9 cellular contexts compared by ENCODE assay signal in genomic region chr19:10339380-10339960, GRCh38. TPM values are rescaled to one million over a fixed set of nuclear protein-coding genes. Genes with fewer than 3 reads are reported as not detected.
DNase-seq lines count a peak whose midpoint lies in the region; ATAC-seq, FAIRE-seq and TF ChIP-seq lines count a peak whose summit lies in the region.
"Had no signal": no experiment of that assay in that cellular context is flagged by ENCODE, and none has a peak within 500 bp of the region (broad histone marks: within the 10 kb centered on the region; RNA-seq: fewer than 3 reads in every experiment).

TSS of gene ICAM3 (minus strand) at chr19:10339624. CDS start at chr19:10339614, 10 bp downstream.

- CTCF ChIA-PET in CD8-positive, alpha-beta memory T cell (lab: Charles Lee): interaction anchor here (0.6 kb wide), 1 partner anchor 126 kb away, joined by 3 read pairs; no protein-coding TSS in a partner anchor

- no peaks in the 10 kb centered on the region for H3K27me3 Mint-ChIP-seq in CD8-positive, alpha-beta memory T cell
- H3K27me3 Mint-ChIP-seq in HFFc6 (ENCODE audit: insufficient read depth) (peaks cover 9% of the 10 kb centered on the region), astrocyte (ENCODE audit: low read depth, unreplicated experiment) (peaks cover 11% of the 10 kb centered on the region)

- ATAC-seq in GM18517 (IDR thresholded peaks at IDR 0.05; ENCODE audit: unreplicated experiment): no peak

- H3K9ac ChIP-seq in astrocyte (ENCODE audit: low read length): no peak within 1 kb of the TSS

- H3K36me3 ChIP-seq in CD8-positive, alpha-beta memory T cell (ENCODE audit: insufficient read depth, low read length): peaks cover 2% of the 10 kb centered on the region
- H3K36me3 ChIP-seq in astrocyte (ENCODE audit: insufficient read depth, low read length): no peaks in the 10 kb centered on the region

- no peak for TF ChIP-seq CTCF in HFFc6 (IDR thresholded peaks at IDR 0.05)
- TF ChIP-seq CTCF in astrocyte (IDR thresholded peaks at IDR 0.05; ENCODE audit: insufficient read depth, low read depth, low read length): no peak

- peaks cover 27% of the 10 kb centered on the region for H3K4me1 ChIP-seq in CD8-positive, alpha-beta memory T cell (ENCODE audit: insufficient read depth, low read length)
- H3K4me1 ChIP-seq in astrocyte (ENCODE audit: insufficient read depth, low read length): peaks cover 2% of the 10 kb centered on the region

- H3K79me2 ChIP-seq in astrocyte (ENCODE audit: insufficient read depth, low read length): no peaks in the 10 kb centered on the region

- no peaks in the 10 kb centered on the region for H3K9me3 ChIP-seq in CD8-positive, alpha-beta memory T cell (ENCODE audit: low read length)
- no peaks in the 10 kb centered on the region for H3K9me3 ChIP-seq in astrocyte (ENCODE audit: insufficient read depth, low read depth, low read length)

- peak within 1 kb of the TSS; percentile 53 for H3K27ac ChIP-seq in CD8-positive, alpha-beta memory T cell (ENCODE audit: low read depth, low read length)
- no peak within 1 kb of the TSS for H3K27ac ChIP-seq in astrocyte (ENCODE audit: low read depth, low read length)

- H3K27me3 ChIP-seq in CD8-positive, alpha-beta memory T cell (ENCODE audit: insufficient read depth, low read length, poor library complexity, severe bottlenecking): no peaks in the 10 kb centered on the region
- no peaks in the 10 kb centered on the region for H3K27me3 ChIP-seq in astrocyte (ENCODE audit: insufficient read depth, low read length)

- POLR2A ChIA-PET in CD8-positive, alpha-beta memory T cell (lab: Charles Lee): no interaction called here

- peak within 1 kb of the TSS; percentile 82 for H3K4me3 ChIP-seq in CD8-positive, alpha-beta memory T cell (ENCODE audit: low read length)
- H3K4me3 ChIP-seq in astrocyte (ENCODE audit: insufficient read depth, low read depth, low read length): no peak within 1 kb of the TSS

- no peaks in the 10 kb centered on the region for H4K20me1 ChIP-seq in astrocyte (ENCODE audit: insufficient read depth, low read length)

- H3K4me3 Mint-ChIP-seq in CD8-positive, alpha-beta memory T cell: peak within 1 kb of the TSS; percentile 90 to 98 (median 97)
- H3K4me3 Mint-ChIP-seq in HFFc6 (no peak within 1 kb of the TSS), astrocyte (ENCODE audit: unreplicated experiment) (no peak within 1 kb of the TSS)

- FAIRE-seq in astrocyte (lab: Jason Lieb, UNC): no peak
- FAIRE-seq: G401.6 had no signal

- peak within 1 kb of the TSS; percentile 4 for H2AFZ ChIP-seq in astrocyte (ENCODE audit: low read depth, low read length)

- H3K4me2 ChIP-seq in astrocyte (ENCODE audit: low read length): no peak within 1 kb of the TSS

- H3K36me3 Mint-ChIP-seq in CD8-positive, alpha-beta memory T cell: peaks cover 0 to 23% (median 0%) of the 10 kb centered on the region in 3 donors
- no peaks in the 10 kb centered on the region for H3K36me3 Mint-ChIP-seq in HFFc6 (ENCODE audit: low read depth)
- no peaks in the 10 kb centered on the region for H3K36me3 Mint-ChIP-seq in astrocyte (ENCODE audit: low read depth, unreplicated experiment)

- DNase-seq in CD8-positive, alpha-beta memory T cell: peak; percentile 35 to 69 (median 48)
- DNase-seq in HFFc6 (no peak), astrocyte (ENCODE audit: low read depth) (no peak), NCI-H187 (lab: John Stamatoyannopoulos, UW) (no peak), anterior cingulate cortex (lab: John Stamatoyannopoulos, UW) (no peak)
- peak; percentile 46 to 66 for DNase-seq in stimulated activated CD4-positive, alpha-beta T cell treated with anti-CD3 and anti-CD28 coated beads, Interleukin-12 subunit alpha, Interleukin-12 subunit beta, amount 100 ng/mL, for 24 hours (ENCODE audit: low read depth in 2 of 2)

- intact Hi-C loops in T-helper 1 cell treated with Interleukin-12 subunit alpha and Interleukin-12 subunit beta and Interleukin-4 antibody, amounts not matched to agents 30 ng/mL and 1 ng/mL, for 36 hours (cut with micrococcal nuclease): loop anchor here (2.0 to 10.0 kb wide), 2 partner anchors 13 to 545 kb away; no protein-coding TSS in a partner anchor

- peaks cover 21 to 35% (median 24%) of the 10 kb centered on the region in 3 donors for H3K4me1 Mint-ChIP-seq in CD8-positive, alpha-beta memory T cell
- H3K4me1 Mint-ChIP-seq in HFFc6 (ENCODE audit: low read depth) (peaks cover 14% of the 10 kb centered on the region), astrocyte (ENCODE audit: low read depth, unreplicated experiment) (no peaks in the 10 kb centered on the region)

- H3K27ac Mint-ChIP-seq in CD8-positive, alpha-beta memory T cell: peak within 1 kb of the TSS; percentile 71 to 99 (median 95)
- H3K27ac Mint-ChIP-seq in HFFc6 (no peak within 1 kb of the TSS), astrocyte (ENCODE audit: unreplicated experiment) (peak within 1 kb of the TSS; percentile 20)

- no peaks in the 10 kb centered on the region for H3K9me3 Mint-ChIP-seq in CD8-positive, alpha-beta memory T cell
- H3K9me3 Mint-ChIP-seq in HFFc6 (no peaks in the 10 kb centered on the region), astrocyte (ENCODE audit: unreplicated experiment) (no peaks in the 10 kb centered on the region)

RNA-seq across cellular contexts. Expression of gene ICAM3, which starts in this region (rescaled TPM):
- total RNA-seq in CD8-positive, alpha-beta memory T cell: 10 to 100 TPM; 83.0 to 89.1 TPM
- 244 TPM for polyA plus RNA-seq in CD8-positive, alpha-beta memory T cell
- 10 to 100 TPM; 14.7 to 17.7 (median 16.8) TPM for total RNA-seq in HFFc6 (2021; fragmentation: NEBNext Ultra II Directional; extraction: Animal tissue kit (Norgen Biotek cat#: 25700))
- total RNA-seq in T-helper 1 cell treated with Interleukin-12 subunit alpha and Interleukin-12 subunit beta and Interleukin-4 antibody, amounts not matched to agents 30 ng/mL and 1 ng/mL, for 36 hours: 190 and 195 TPM in 2 replicates
- 10.9 and 12.4 TPM in 2 replicates for total RNA-seq in astrocyte

Comparison
In these comparisons a context has a peak if more than half of its experiments do, and no peak if none do; other contexts are left out.
1. DNase-seq: peak in CD8-positive, alpha-beta memory T cell (5 of 5) and stimulated activated CD4-positive, alpha-beta T cell treated with anti-CD3 and anti-CD28 coated beads, Interleukin-12 subunit alpha, Interleukin-12 subunit beta, amount 100 ng/mL, for 24 hours (2 of 2); none in HFFc6 (single experiment), astrocyte (single experiment), NCI-H187 (0 of 2) and anterior cingulate cortex (0 of 58).
2. H3K4me3 Mint-ChIP-seq: peak in CD8-positive, alpha-beta memory T cell (7 of 7); none in HFFc6 (single experiment) and astrocyte (single experiment).